ENCODE assay signal across 8 cellular contexts in genomic region chr17:67376509-67376891, GRCh38. TPM values are rescaled to one million over a fixed set of nuclear protein-coding genes. Genes with fewer than 3 reads are reported as not detected.
DNase-seq lines count a peak whose midpoint lies in the region; ATAC-seq and TF ChIP-seq lines count a peak whose summit lies in the region.

No MANE protein-coding gene starts in this region.

- H3K27me3 Mint-ChIP-seq in activated T-cell treated with anti-CD3 and anti-CD28 coated beads, Interleukin-2, amount 50 U/mL, for 72 hours (ENCODE audit: low read depth), result no peaks in the 10 kb centered on the region
- peaks cover 3% of the 10 kb centered on the region for H3K27me3 Mint-ChIP-seq in neural progenitor cell (ENCODE audit: insufficient read depth, low read depth)

- TF ChIP-seq CTCF in esophagus muscularis mucosa (IDR thresholded peaks at IDR 0.05), result no peak
- TF ChIP-seq CTCF in neural progenitor cell (IDR thresholded peaks at IDR 0.05), result no peak

- 0% methylated on average over 9 of the region's 9 CpGs for WGBS in esophagus muscularis mucosa

- intact Hi-C loops in esophagus muscularis mucosa (cut with DNase I), result no loop called here

- H3K4me1 ChIP-seq in esophagus muscularis mucosa (peaks cover 18 to 47% (median 35%) of the 10 kb centered on the region in 4 donors), neural progenitor cell (peaks cover 6% of the 10 kb centered on the region)

- peaks cover 44% of the 10 kb centered on the region for H3K4me1 Mint-ChIP-seq in activated T-cell treated with anti-CD3 and anti-CD28 coated beads, Interleukin-2, amount 50 U/mL, for 72 hours (ENCODE audit: low read depth)
- H3K4me1 Mint-ChIP-seq in neural progenitor cell, result peaks cover 26% of the 10 kb centered on the region

- H3K4me2 ChIP-seq in neural progenitor cell, result peak overlapping the region; percentile 95

- H3K4me3 ChIP-seq in SK-N-MC, result peak overlapping the region; percentile 96
- peak overlapping the region; percentile 81 to 93 (median 90) for H3K4me3 ChIP-seq in esophagus muscularis mucosa
- H3K4me3 ChIP-seq in neural progenitor cell, result peak overlapping the region; percentile 77

- DNase-seq in activated T-cell treated with anti-CD3 and anti-CD28 coated beads, Interleukin-2, amount 50 U/mL, for 72 hours, result no peak
- DNase-seq in activated T-cell treated with anti-CD3 and anti-CD28 coated beads, Interleukin-2, amount 50 U/mL, for 48 hours, result no peak
- DNase-seq in SK-N-MC (ENCODE audit: low read depth, low spot score) (no peak), esophagus muscularis mucosa (ENCODE audit: extremely low spot score) (no peak), neural progenitor cell (ENCODE audit: low spot score) (no peak), NCI-H2029 (lab: John Stamatoyannopoulos, UW) (no peak), erythroblast (lab: John Stamatoyannopoulos, UW) (no peak)

- H3K27me3 ChIP-seq in esophagus muscularis mucosa (no peaks in the 10 kb centered on the region), neural progenitor cell (peaks cover 27% of the 10 kb centered on the region)

- H3K36me3 ChIP-seq in SK-N-MC (ENCODE audit: insufficient read depth, low read length), result no peaks in the 10 kb centered on the region
- no peaks in the 10 kb centered on the region for H3K36me3 ChIP-seq in esophagus muscularis mucosa
- no peaks in the 10 kb centered on the region for H3K36me3 ChIP-seq in neural progenitor cell

- H3F3A ChIP-seq in neural progenitor cell (ENCODE audit: low read depth), result peaks cover 38% of the 10 kb centered on the region

- H3K79me2 ChIP-seq in neural progenitor cell (ENCODE audit: low read depth), result peaks cover 6% of the 10 kb centered on the region

- no peak for ATAC-seq in activated T-cell treated with anti-CD3 and anti-CD28 coated beads, Interleukin-2, amount 50 U/mL, for 72 hours (replicated peaks in 1 of 2)
- ATAC-seq in GM18868 (IDR thresholded peaks at IDR 0.05; ENCODE audit: unreplicated experiment), result no peak

- no peaks in the 10 kb centered on the region for H4K20me1 ChIP-seq in neural progenitor cell (ENCODE audit: low read depth)

- H3K4me3 Mint-ChIP-seq in activated T-cell treated with anti-CD3 and anti-CD28 coated beads, Interleukin-2, amount 50 U/mL, for 72 hours, result peak overlapping the region; percentile 84 to 92
- H3K4me3 Mint-ChIP-seq in neural progenitor cell, result peak overlapping the region; percentile 92

- no peak for TF ChIP-seq EP300 in esophagus muscularis mucosa (IDR thresholded peaks at IDR 0.05)

- peak overlapping the region; percentile 92 for H2AFZ ChIP-seq in neural progenitor cell (replicated peaks)

- H3K27ac ChIP-seq in SK-N-MC, result peak overlapping the region; percentile 83
- H3K27ac ChIP-seq in esophagus muscularis mucosa (replicated peaks in 1 of 4), result peak overlapping the region; percentile 91 to 96 (median 95)
- no peak overlapping the region for H3K27ac ChIP-seq in neural progenitor cell

- TF ChIP-seq POLR2A in esophagus muscularis mucosa (IDR thresholded peaks at IDR 0.05; ENCODE audit: low read depth), result no peak
- no peak for TF ChIP-seq POLR2A in erythroblast (IDR thresholded peaks at IDR 0.05; ENCODE audit: low read length)

- peak overlapping the region; percentile 60 for H3K27ac Mint-ChIP-seq in activated T-cell treated with anti-CD3 and anti-CD28 coated beads, Interleukin-2, amount 50 U/mL, for 72 hours
- H3K27ac Mint-ChIP-seq in neural progenitor cell, result peak overlapping the region; percentile 96

- no peak overlapping the region for H3K9ac ChIP-seq in SK-N-MC (ENCODE audit: insufficient read length)
- H3K9ac ChIP-seq in neural progenitor cell, result peak overlapping the region; percentile 8

- no peaks in the 10 kb centered on the region for H3K9me3 Mint-ChIP-seq in activated T-cell treated with anti-CD3 and anti-CD28 coated beads, Interleukin-2, amount 50 U/mL, for 72 hours
- no peaks in the 10 kb centered on the region for H3K9me3 Mint-ChIP-seq in neural progenitor cell

- H3K9me3 ChIP-seq in SK-N-MC (ENCODE audit: low read depth, low read length) (no peaks in the 10 kb centered on the region; the same call in 1 of the 2 replicates), esophagus muscularis mucosa (no peaks in the 10 kb centered on the region), neural progenitor cell (ENCODE audit: low read depth) (no peaks in the 10 kb centered on the region)

- peaks cover 4 to 9% of the 10 kb centered on the region in 2 donors for H3K36me3 Mint-ChIP-seq in activated T-cell treated with anti-CD3 and anti-CD28 coated beads, Interleukin-2, amount 50 U/mL, for 72 hours (ENCODE audit: insufficient read depth in 2 of 2)
- H3K36me3 Mint-ChIP-seq in neural progenitor cell, result peaks cover 9% of the 10 kb centered on the region

RNA-seq across cellular contexts. Expression of gene PITPNC1, which starts 0.6 kb away (rescaled TPM):
- total RNA-seq in activated T-cell treated with anti-CD3 and anti-CD28 coated beads, Interleukin-2, amount 50 U/mL, for 72 hours, result 100 to 1,000 TPM in 1 of 2 donors, 10 to 100 TPM in 1; 79.5 to 109 TPM
- total RNA-seq in esophagus muscularis mucosa, result 10 to 100 TPM; 14.1 to 35.5 (median 31.8) TPM
- total RNA-seq in neural progenitor cell (ENCODE audit: low replicate concordance), result 8.1 and 10.4 TPM in 2 replicates

RNA-seq across cellular contexts. Expression of gene PSMD12, which starts 10.1 kb away (rescaled TPM):
- total RNA-seq in activated T-cell treated with anti-CD3 and anti-CD28 coated beads, Interleukin-2, amount 50 U/mL, for 72 hours, result 10 to 100 TPM; 60.3 to 75.2 TPM
- total RNA-seq in esophagus muscularis mucosa, result 10 to 100 TPM; 28.4 to 37.8 (median 30.0) TPM
- 26.7 and 39.7 TPM in 2 replicates for total RNA-seq in neural progenitor cell (ENCODE audit: low replicate concordance)
